1 cellular context compared by ENCODE assay signal in the genomic region with DNA sequence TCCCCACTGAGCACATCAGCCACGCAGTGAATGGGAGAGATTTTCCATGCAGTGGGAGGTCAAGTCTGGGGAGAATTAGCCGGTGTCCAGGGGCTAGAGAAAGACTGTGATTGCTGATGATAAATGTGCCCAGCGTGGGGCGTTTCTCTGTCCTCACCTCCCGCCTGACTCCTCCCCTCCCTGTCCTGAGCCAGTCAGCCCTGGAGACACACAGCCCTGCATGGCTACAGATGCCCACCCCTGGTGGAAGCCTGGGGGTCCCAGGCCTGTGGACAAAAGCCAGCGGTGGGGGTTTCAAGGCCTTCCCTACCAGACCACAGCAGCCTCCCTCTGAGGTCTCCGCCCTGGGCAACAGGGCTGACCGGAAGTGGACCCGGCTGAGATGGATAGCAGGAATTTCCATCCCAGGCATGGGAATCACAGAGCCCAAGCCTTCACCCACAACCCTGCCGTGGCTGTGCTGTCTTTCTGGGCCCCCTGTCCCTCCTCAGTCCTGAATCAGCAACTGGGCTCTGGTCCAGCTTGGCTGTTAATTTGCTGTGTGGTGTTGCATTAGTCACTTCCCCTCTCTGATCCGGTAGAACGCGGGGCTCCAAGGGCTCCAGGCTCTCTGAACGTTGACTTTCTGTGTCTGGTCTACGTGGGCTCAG.
TF ChIP-seq lines count a peak whose summit lies in the region.

No MANE protein-coding gene starts in this region.

TF ChIP-seq in H1, 55 proteins besides CTCF, POLR2A, EP300 and RAD21:
- TF ChIP-seq HDAC2 (IDR thresholded peaks at IDR 0.05; ENCODE audit: borderline replicate concordance in 1 of 2, low read depth in 2 of 2, low read length in 2 of 2) (0 out of 4 replicates have a peak, but pooled peaks of 1 of the 2 experiments have one; percentile 40), KDM1A (IDR thresholded peaks at IDR 0.05; ENCODE audit: borderline replicate concordance, low read length) (peak; percentile 92), SP2 (IDR thresholded peaks at IDR 0.05; ENCODE audit: low read length) (no peak), FOSL1 (IDR thresholded peaks at IDR 0.05; ENCODE audit: insufficient read depth, low read depth, low read length) (no peak), GTF2F1 (IDR thresholded peaks at IDR 0.05; ENCODE audit: borderline replicate concordance, low read depth, low read length) (no peak)
TF ChIP-seq in H1: peak in this region for 2.
